In genomic region chr7:104931181-104931781, GRCh38 we compare ENCODE assay signal across 14 cellular contexts.
A peak's percentile ranks its signal among the peaks of the same experiment; 100 is the strongest.
DNase-seq lines count a peak whose midpoint lies in the region; ATAC-seq and TF ChIP-seq lines count a peak whose summit lies in the region.
"Had no signal": no experiment of that assay in that cellular context is flagged by ENCODE, and none has a peak within 500 bp of the region (broad histone marks: within the 10 kb centered on the region; RNA-seq: fewer than 3 reads in every experiment).

No MANE protein-coding gene starts in this region.

- no peak overlapping the region for H3K9ac ChIP-seq in NT2/D1 (ENCODE audit: insufficient read length, low read depth)

- TF ChIP-seq POLR2A in spleen (IDR thresholded peaks at IDR 0.05) (no peak), thyroid gland (IDR thresholded peaks at IDR 0.05) (no peak)

- 66 to 80% (median 69%) methylated on average over 5 of the region's 5 CpGs for WGBS in spleen, 5 donors
- 38 to 60% methylated on average over 4 to 5 of the region's 5 CpGs for WGBS in thyroid gland, 2 donors

- POLR2A ChIA-PET in activated CD4-positive, alpha-beta T cell treated with anti-CD3 and anti-CD28 coated beads for 36 hours (lab: Charles Lee): interaction anchor here (0.9 kb wide), 1 partner anchor 9 kb away, joined by 8 read pairs; no protein-coding TSS in a partner anchor
- POLR2A ChIA-PET in activated CD4-positive, alpha-beta T cell treated with anti-CD3 and anti-CD28 coated beads, Interleukin-2, amount 10 ng/mL, durations not matched to agents 7 days and 5 days (lab: Charles Lee): no interaction called here

- H3K27ac ChIP-seq in spleen (peak overlapping the region in 6 of 8 donors; percentile 9 to 55 (median 36)), thyroid gland (no peak overlapping the region)
- H3K27ac ChIP-seq: testis had no signal

- H3K36me3 ChIP-seq in NT2/D1 (ENCODE audit: insufficient read depth, insufficient read length, low read length): no peaks in the 10 kb centered on the region
- no peaks in the 10 kb centered on the region for H3K36me3 ChIP-seq in spleen
- H3K36me3 ChIP-seq in thyroid gland: no peaks in the 10 kb centered on the region

- no peaks in the 10 kb centered on the region for H3K4me1 Mint-ChIP-seq in activated CD4-positive, alpha-beta T cell treated with anti-CD3 and anti-CD28 coated beads for 36 hours
- H3K4me1 Mint-ChIP-seq in activated CD4-positive, alpha-beta T cell treated with anti-CD3 and anti-CD28 coated beads, Interleukin-2, amount 10 ng/mL, durations not matched to agents 7 days and 5 days: no peaks in the 10 kb centered on the region
- H3K4me1 Mint-ChIP-seq: activated CD4-positive, alpha-beta memory T cell treated with anti-CD3 and anti-CD28 coated beads, Interleukin-2, amount 10 ng/mL, durations not matched to agents 7 days and 5 days had no signal

- H3K27me3 Mint-ChIP-seq in activated CD4-positive, alpha-beta T cell treated with anti-CD3 and anti-CD28 coated beads for 36 hours: no peaks in the 10 kb centered on the region
- no peaks in the 10 kb centered on the region for H3K27me3 Mint-ChIP-seq in activated CD4-positive, alpha-beta T cell treated with anti-CD3 and anti-CD28 coated beads, Interleukin-2, amount 10 ng/mL, durations not matched to agents 7 days and 5 days
- H3K27me3 Mint-ChIP-seq: activated CD4-positive, alpha-beta memory T cell treated with anti-CD3 and anti-CD28 coated beads, Interleukin-2, amount 10 ng/mL, durations not matched to agents 7 days and 5 days had no signal

- no peak for ATAC-seq in activated CD4-positive, alpha-beta T cell treated with anti-CD3 and anti-CD28 coated beads for 36 hours
- ATAC-seq in GM18873 (IDR thresholded peaks at IDR 0.05; ENCODE audit: low FRiP score, unreplicated experiment): no peak

- TF ChIP-seq CTCF in spleen (IDR thresholded peaks at IDR 0.05 in 8 of 11, conservative IDR thresholded peaks at IDR 0.05 in 3 of 11) (no peak), thyroid gland (IDR thresholded peaks at IDR 0.05) (no peak)

- CTCF ChIA-PET in activated CD4-positive, alpha-beta T cell treated with anti-CD3 and anti-CD28 coated beads for 36 hours (lab: Charles Lee): interaction anchor here (0.7 kb wide), 1 partner anchor 397 kb away, joined by 4 read pairs; no protein-coding TSS in a partner anchor
- CTCF ChIA-PET in activated CD4-positive, alpha-beta T cell treated with anti-CD3 and anti-CD28 coated beads, Interleukin-2, amount 10 ng/mL, durations not matched to agents 7 days and 5 days (lab: Charles Lee): interaction anchor here (0.7 to 1.9 kb wide), 4 partner anchors 8 to 46 kb away, joined by 3 to 5 read pairs (median 4); no protein-coding TSS in a partner anchor

- H3K36me3 Mint-ChIP-seq in activated CD4-positive, alpha-beta T cell treated with anti-CD3 and anti-CD28 coated beads for 36 hours (ENCODE audit: low read depth): no peaks in the 10 kb centered on the region
- no peaks in the 10 kb centered on the region for H3K36me3 Mint-ChIP-seq in activated CD4-positive, alpha-beta T cell treated with anti-CD3 and anti-CD28 coated beads, Interleukin-2, amount 10 ng/mL, durations not matched to agents 7 days and 5 days (ENCODE audit: low read depth)

- DNase-seq in activated CD4-positive, alpha-beta T cell treated with anti-CD3 and anti-CD28 coated beads for 36 hours: no peak
- DNase-seq in activated CD4-positive, alpha-beta T cell treated with anti-CD3 and anti-CD28 coated beads, Interleukin-2, amount 10 ng/mL, durations not matched to agents 7 days and 5 days: no peak
- DNase-seq in NT2/D1 (ENCODE audit: low read depth, low spot score) (peak; percentile 63), iPS-NIHi11 (ENCODE audit: low spot score) (peak; percentile 41), spleen (no peak), thyroid gland (no peak), Kasumi-1 (lab: John Stamatoyannopoulos, UW) (no peak)
- DNase-seq: activated CD4-positive, alpha-beta memory T cell treated with anti-CD3 and anti-CD28 coated beads, Interleukin-2, amount 10 ng/mL, durations not matched to agents 7 days and 5 days; activated naive CD4-positive, alpha-beta T cell treated with Interleukin-2 at 50 U/mL for 16 hours; foreskin fibroblast; right cardiac atrium; testis had no signal

- H3K27me3 ChIP-seq in NT2/D1 (ENCODE audit: insufficient read depth, insufficient read length) (no peaks in the 10 kb centered on the region), spleen (replicated peaks in 1 of 7) (no peaks in the 10 kb centered on the region), thyroid gland (no peaks in the 10 kb centered on the region)
- H3K27me3 ChIP-seq: testis had no signal

- no peak overlapping the region for H3K4me3 Mint-ChIP-seq in activated CD4-positive, alpha-beta T cell treated with anti-CD3 and anti-CD28 coated beads for 36 hours
- H3K4me3 Mint-ChIP-seq in activated CD4-positive, alpha-beta T cell treated with anti-CD3 and anti-CD28 coated beads, Interleukin-2, amount 10 ng/mL, durations not matched to agents 7 days and 5 days: no peak overlapping the region
- H3K4me3 Mint-ChIP-seq: activated CD4-positive, alpha-beta memory T cell treated with anti-CD3 and anti-CD28 coated beads, Interleukin-2, amount 10 ng/mL, durations not matched to agents 7 days and 5 days had no signal

- intact Hi-C loops in activated CD4-positive, alpha-beta T cell treated with anti-CD3 and anti-CD28 coated beads for 36 hours (cut with DNase I, micrococcal nuclease): no loop called here
- intact Hi-C loops in spleen (cut with DNase I; ENCODE audit: low total_unique reads) (no loop called here), thyroid gland (cut with DNase I) (no loop called here)

- H3K4me1 ChIP-seq in NT2/D1 (ENCODE audit: insufficient read depth, insufficient read length): peaks cover 12% of the 10 kb centered on the region
- H3K4me1 ChIP-seq in spleen: peaks cover 8 to 57% (median 32%) of the 10 kb centered on the region in 6 donors
- H3K4me1 ChIP-seq in thyroid gland: no peaks in the 10 kb centered on the region
- H3K4me1 ChIP-seq: testis had no signal

- peak overlapping the region; percentile 11 for H3K27ac Mint-ChIP-seq in activated CD4-positive, alpha-beta T cell treated with anti-CD3 and anti-CD28 coated beads for 36 hours
- no peak overlapping the region for H3K27ac Mint-ChIP-seq in activated CD4-positive, alpha-beta T cell treated with anti-CD3 and anti-CD28 coated beads, Interleukin-2, amount 10 ng/mL, durations not matched to agents 7 days and 5 days
- H3K27ac Mint-ChIP-seq: activated CD4-positive, alpha-beta memory T cell treated with anti-CD3 and anti-CD28 coated beads, Interleukin-2, amount 10 ng/mL, durations not matched to agents 7 days and 5 days had no signal

- H3K9me3 Mint-ChIP-seq in activated CD4-positive, alpha-beta T cell treated with anti-CD3 and anti-CD28 coated beads for 36 hours (ENCODE audit: low read depth): no peaks in the 10 kb centered on the region
- H3K9me3 Mint-ChIP-seq in activated CD4-positive, alpha-beta T cell treated with anti-CD3 and anti-CD28 coated beads, Interleukin-2, amount 10 ng/mL, durations not matched to agents 7 days and 5 days: no peaks in the 10 kb centered on the region
- H3K9me3 Mint-ChIP-seq: activated CD4-positive, alpha-beta memory T cell treated with anti-CD3 and anti-CD28 coated beads, Interleukin-2, amount 10 ng/mL, durations not matched to agents 7 days and 5 days had no signal

- H3K4me3 ChIP-seq in NT2/D1 (ENCODE audit: insufficient read length, low read depth): no peak overlapping the region
- H3K4me3 ChIP-seq in spleen: no peak overlapping the region
- no peak overlapping the region for H3K4me3 ChIP-seq in thyroid gland (replicated peaks in 1 of 3)
- H3K4me3 ChIP-seq: lung, testis had no signal

- no peaks in the 10 kb centered on the region for H3K9me3 ChIP-seq in NT2/D1 (ENCODE audit: insufficient read depth, low read length)
- H3K9me3 ChIP-seq in spleen: no peaks in the 10 kb centered on the region
- H3K9me3 ChIP-seq in thyroid gland: no peaks in the 10 kb centered on the region
- H3K9me3 ChIP-seq: testis had no signal

Comparison
In these comparisons a context has a peak if more than half of its experiments do, and no peak if none do; other contexts are left out.
1. DNase-seq: peak in NT2/D1 (single experiment) and iPS-NIHi11 (single experiment); none in activated CD4-positive, alpha-beta T cell treated with anti-CD3 and anti-CD28 coated beads for 36 hours (single experiment), activated CD4-positive, alpha-beta T cell treated with anti-CD3 and anti-CD28 coated beads, Interleukin-2, amount 10 ng/mL, durations not matched to agents 7 days and 5 days (single experiment), spleen (single experiment), thyroid gland (0 of 2) and Kasumi-1 (0 of 2).
2. H3K27ac ChIP-seq: peak in spleen (6 of 8); none in thyroid gland (0 of 3).